16 cellular contexts compared by ENCODE assay signal in genomic region chr15:20594219-20594618, GRCh38. TPM values are rescaled to one million over a fixed set of nuclear protein-coding genes. Genes with fewer than 3 reads are reported as not detected.
"Had no signal": no experiment of that assay in that cellular context is flagged by ENCODE, and none has a peak within 500 bp of the region (broad histone marks: within the 10 kb centered on the region; RNA-seq: fewer than 3 reads in every experiment).

No MANE protein-coding gene starts in this region.

RNA-seq across cellular contexts. Expression of gene GOLGA6L6, which starts 52.6 kb away (rescaled TPM):
- total RNA-seq: naive thymus-derived CD8-positive, alpha-beta T cell; natural killer cell treated with Interleukin-12 subunit alpha and Interleukin-12 subunit beta and Interleukin-15 and Interleukin-18, amount 100 ng/mL, for 72 hours; neural crest cell; omental fat pad; osteocyte; pancreas; posterior vena cava; prostate gland; pulmonary artery endothelial cell; right atrium auricular region; sciatic nerve; smooth muscle cell; suprapubic skin; transverse colon; ureter; uterus had no signal
- polyA plus RNA-seq: naive thymus-derived CD8-positive, alpha-beta T cell; pancreas; smooth muscle cell had no signal
